ENCODE assay signal across 11 cellular contexts in genomic region chr3:49899815-49900214, GRCh38. TPM values are rescaled to one million over a fixed set of nuclear protein-coding genes. Genes with fewer than 3 reads are reported as not detected.
DNase-seq lines count a peak whose midpoint lies in the region; ATAC-seq and TF ChIP-seq lines count a peak whose summit lies in the region.
"Had no signal": no experiment of that assay in that cellular context is flagged by ENCODE, and none has a peak within 500 bp of the region (broad histone marks: within the 10 kb centered on the region; RNA-seq: fewer than 3 reads in every experiment).

No MANE protein-coding gene starts in this region.

- no peak overlapping the region for H3K9ac ChIP-seq in neuronal stem cell (ENCODE audit: low read depth, low read length, poor library complexity)

- H3K4me3 Mint-ChIP-seq in activated naive CD8-positive, alpha-beta T cell treated with anti-CD3 and anti-CD28 coated beads, Interleukin-2, amount 50 U/mL, for 24 hours, result no peak overlapping the region
- H3K4me3 Mint-ChIP-seq in activated naive CD8-positive, alpha-beta T cell treated with anti-CD3 and anti-CD28 coated beads for 36 hours, result no peak overlapping the region
- H3K4me3 Mint-ChIP-seq in endothelial cell (ENCODE audit: unreplicated experiment), result no peak overlapping the region
- no peak overlapping the region for H3K4me3 Mint-ChIP-seq in type B pancreatic cell

- H3K9me3 ChIP-seq in neuronal stem cell (replicated peaks in 1 of 2; ENCODE audit: control insufficient read depth in 2 of 2, insufficient read depth in 1 of 2, low read depth in 1 of 2, low read length in 2 of 2), result no peaks in the 10 kb centered on the region

- peaks cover 7% of the 10 kb centered on the region for H3K4me1 Mint-ChIP-seq in activated naive CD8-positive, alpha-beta T cell treated with anti-CD3 and anti-CD28 coated beads, Interleukin-2, amount 50 U/mL, for 24 hours
- H3K4me1 Mint-ChIP-seq in activated naive CD8-positive, alpha-beta T cell treated with anti-CD3 and anti-CD28 coated beads for 36 hours, result peaks cover 5% of the 10 kb centered on the region
- H3K4me1 Mint-ChIP-seq in endothelial cell (ENCODE audit: unreplicated experiment) (no peaks in the 10 kb centered on the region), type B pancreatic cell (ENCODE audit: unreplicated experiment) (no peaks in the 10 kb centered on the region)

- H2AK5ac ChIP-seq in neuronal stem cell (ENCODE audit: low read depth, low read length), result no peak overlapping the region

- H2AFZ ChIP-seq in neuronal stem cell (ENCODE audit: low read length), result no peak overlapping the region

- H2BK5ac ChIP-seq in neuronal stem cell (ENCODE audit: low read length), result no peak overlapping the region

- H3K27me3 Mint-ChIP-seq in activated naive CD8-positive, alpha-beta T cell treated with anti-CD3 and anti-CD28 coated beads, Interleukin-2, amount 50 U/mL, for 24 hours, result no peaks in the 10 kb centered on the region
- H3K27me3 Mint-ChIP-seq in activated naive CD8-positive, alpha-beta T cell treated with anti-CD3 and anti-CD28 coated beads for 36 hours, result no peaks in the 10 kb centered on the region
- H3K27me3 Mint-ChIP-seq in endothelial cell (ENCODE audit: unreplicated experiment) (peaks cover 2% of the 10 kb centered on the region), type B pancreatic cell (no peaks in the 10 kb centered on the region)

- H2BK120ac ChIP-seq in neuronal stem cell (ENCODE audit: low read depth, low read length), result no peak overlapping the region

- no CpG with 5 or more reads among the region's 5 CpGs for WGBS in neuronal stem cell (ENCODE audit: extremely low coverage in 2 of 2, insufficient read length in 2 of 2, insufficient replicate concordance in 1 of 2), 2 donors

- H3K4me3 ChIP-seq in neuronal stem cell (ENCODE audit: low read length in 2 of 2), result no peak overlapping the region

- no peak overlapping the region for H3K14ac ChIP-seq in neuronal stem cell (ENCODE audit: low read length)

- H2BK15ac ChIP-seq in neuronal stem cell (ENCODE audit: low read length), result no peak overlapping the region

- no peak overlapping the region for H3K27ac ChIP-seq in neuronal stem cell (replicated peaks; ENCODE audit: low read length)

- ATAC-seq in activated naive CD8-positive, alpha-beta T cell treated with anti-CD3 and anti-CD28 coated beads, Interleukin-2, amount 50 U/mL, for 24 hours, result no peak
- ATAC-seq in HG03378 (IDR thresholded peaks at IDR 0.05; ENCODE audit: unreplicated experiment), result no peak

- H3K36me3 ChIP-seq in neuronal stem cell (replicated peaks in 1 of 2; ENCODE audit: control insufficient read depth in 2 of 2, insufficient read depth in 2 of 2, low read length in 2 of 2), result no peaks in the 10 kb centered on the region

- H4K8ac ChIP-seq in neuronal stem cell (ENCODE audit: low read depth, low read length), result no peak overlapping the region

- no peak overlapping the region for H3K4ac ChIP-seq in neuronal stem cell (ENCODE audit: low read length)

- H3K23ac ChIP-seq in neuronal stem cell (ENCODE audit: low read depth, low read length, poor library complexity), result no peak overlapping the region

- no peak overlapping the region for H3K18ac ChIP-seq in neuronal stem cell (ENCODE audit: low read length)

- peak; percentile 17 for DNase-seq in activated naive CD8-positive, alpha-beta T cell treated with anti-CD3 and anti-CD28 coated beads, Interleukin-2, amount 50 U/mL, for 24 hours
- DNase-seq in activated naive CD8-positive, alpha-beta T cell treated with anti-CD3 and anti-CD28 coated beads for 36 hours, result no peak
- DNase-seq in NCI-H82 treated with DMSO at 0.1 percent for 48 hours (lab: John Stamatoyannopoulos, UW; ENCODE audit: unreplicated experiment) (peak; percentile 4), endothelial cell (ENCODE audit: low spot score) (peak; percentile 52), type B pancreatic cell (ENCODE audit: extremely low spot score, unreplicated experiment) (no peak), neuronal stem cell (ENCODE audit: low spot score) (no peak)
- no peak for DNase-seq in activated CD8-positive, alpha-beta memory T cell treated with anti-CD3 and anti-CD28 coated beads, Interleukin-2, amount 50 U/mL, for 4 hours
- DNase-seq: NCI-H2107 had no signal

- H3K27me3 ChIP-seq in neuronal stem cell (ENCODE audit: control insufficient read depth in 3 of 3, insufficient read depth in 3 of 3, low read depth in 1 of 3, low read length in 3 of 3), result peaks cover 0 to 2% (median 0%) of the 10 kb centered on the region in 3 experiments

- no peak overlapping the region for H3K4me2 ChIP-seq in neuronal stem cell (ENCODE audit: insufficient read depth, low read length, poor library complexity, severe bottlenecking)

- peaks cover 0 to 3% of the 10 kb centered on the region in 2 donors for H3K4me1 ChIP-seq in neuronal stem cell (ENCODE audit: control insufficient read depth in 2 of 2, insufficient read depth in 1 of 2, low read depth in 1 of 2, low read length in 2 of 2)

- no peak overlapping the region for H2BK12ac ChIP-seq in neuronal stem cell (ENCODE audit: low read length)

- no peaks in the 10 kb centered on the region for H3K9me3 Mint-ChIP-seq in activated naive CD8-positive, alpha-beta T cell treated with anti-CD3 and anti-CD28 coated beads, Interleukin-2, amount 50 U/mL, for 24 hours
- no peaks in the 10 kb centered on the region for H3K9me3 Mint-ChIP-seq in activated naive CD8-positive, alpha-beta T cell treated with anti-CD3 and anti-CD28 coated beads for 36 hours
- no peaks in the 10 kb centered on the region for H3K9me3 Mint-ChIP-seq in endothelial cell (ENCODE audit: unreplicated experiment)
- no peaks in the 10 kb centered on the region for H3K9me3 Mint-ChIP-seq in type B pancreatic cell

- no peak overlapping the region for H3K27ac Mint-ChIP-seq in activated naive CD8-positive, alpha-beta T cell treated with anti-CD3 and anti-CD28 coated beads, Interleukin-2, amount 50 U/mL, for 24 hours
- no peak overlapping the region for H3K27ac Mint-ChIP-seq in activated naive CD8-positive, alpha-beta T cell treated with anti-CD3 and anti-CD28 coated beads for 36 hours
- H3K27ac Mint-ChIP-seq in endothelial cell (ENCODE audit: unreplicated experiment) (no peak overlapping the region), type B pancreatic cell (no peak overlapping the region)

- H3K79me1 ChIP-seq in neuronal stem cell (ENCODE audit: low read depth, low read length), result no peaks in the 10 kb centered on the region

- H3K36me3 Mint-ChIP-seq in activated naive CD8-positive, alpha-beta T cell treated with anti-CD3 and anti-CD28 coated beads, Interleukin-2, amount 50 U/mL, for 24 hours (ENCODE audit: low read depth), result no peaks in the 10 kb centered on the region
- H3K36me3 Mint-ChIP-seq in activated naive CD8-positive, alpha-beta T cell treated with anti-CD3 and anti-CD28 coated beads for 36 hours, result no peaks in the 10 kb centered on the region
- H3K36me3 Mint-ChIP-seq in endothelial cell (ENCODE audit: low read depth, unreplicated experiment) (peaks cover 3% of the 10 kb centered on the region), type B pancreatic cell (no peaks in the 10 kb centered on the region)

- no peak overlapping the region for H4K91ac ChIP-seq in neuronal stem cell (ENCODE audit: low read depth, low read length, poor library complexity)

- TF ChIP-seq CTCF in endothelial cell (IDR thresholded peaks at IDR 0.05; ENCODE audit: unreplicated experiment), result peak; percentile 42
- TF ChIP-seq CTCF in type B pancreatic cell (conservative IDR thresholded peaks at IDR 0.05), result peak; percentile 66

RNA-seq across cellular contexts. Expression of gene MST1R, which starts 3.9 kb away (rescaled TPM):
- total RNA-seq in activated naive CD8-positive, alpha-beta T cell treated with anti-CD3 and anti-CD28 coated beads for 36 hours, result under 1 TPM; 0.74 to 0.76 TPM
- 0.67 TPM for total RNA-seq in endothelial cell (ENCODE audit: unreplicated experiment)
- 3.0 and 5.3 TPM in 2 replicates for total RNA-seq in type B pancreatic cell (ENCODE audit: low replicate concordance)
- polyA plus RNA-seq in neuronal stem cell (2013, experiment 1 of 2), result 0.81 TPM
- polyA plus RNA-seq in neuronal stem cell (2013, experiment 2 of 2), result 0.64 TPM

RNA-seq across cellular contexts. Expression of gene MON1A, which starts 29.8 kb away (rescaled TPM):
- total RNA-seq in activated naive CD8-positive, alpha-beta T cell treated with anti-CD3 and anti-CD28 coated beads for 36 hours, result 10 to 100 TPM; 11.7 to 12.2 TPM
- total RNA-seq in endothelial cell (ENCODE audit: unreplicated experiment), result 6.1 TPM
- total RNA-seq in type B pancreatic cell (ENCODE audit: low replicate concordance), result 8.8 and 9.2 TPM in 2 replicates
- polyA plus RNA-seq in neuronal stem cell (2013, experiment 1 of 2), result 5.6 TPM
- polyA plus RNA-seq in neuronal stem cell (2013, experiment 2 of 2), result 5.6 TPM

RNA-seq across cellular contexts. Expression of gene CAMKV, which starts 30.1 kb away (rescaled TPM):
- total RNA-seq in activated naive CD8-positive, alpha-beta T cell treated with anti-CD3 and anti-CD28 coated beads for 36 hours, result 1 to 10 TPM; 1.6 to 1.7 TPM
- total RNA-seq in endothelial cell (ENCODE audit: unreplicated experiment) (0.67 TPM), type B pancreatic cell (ENCODE audit: low replicate concordance) (1.6 and 10.6 TPM in 2 replicates)
- polyA plus RNA-seq in neuronal stem cell (2013, experiment 1 of 2), result 10.0 TPM
- polyA plus RNA-seq in neuronal stem cell (2013, experiment 2 of 2), result 9.6 TPM
- total RNA-seq: glomerular endothelial cell, skeletal muscle tissue had no signal

RNA-seq across cellular contexts. Expression of gene RBM6, which starts 40.1 kb away (rescaled TPM):
- 10 to 100 TPM; 59.5 to 64.8 TPM for total RNA-seq in activated naive CD8-positive, alpha-beta T cell treated with anti-CD3 and anti-CD28 coated beads for 36 hours
- total RNA-seq in endothelial cell (ENCODE audit: unreplicated experiment), result 76.2 TPM
- total RNA-seq in type B pancreatic cell (ENCODE audit: low replicate concordance), result 96.0 and 109 TPM in 2 replicates
- polyA plus RNA-seq in neuronal stem cell (2013, experiment 1 of 2), result 86.7 TPM
- polyA plus RNA-seq in neuronal stem cell (2013, experiment 2 of 2), result 85.7 TPM

RNA-seq across cellular contexts. Expression of gene TRAIP, which starts 43.5 kb away (rescaled TPM):
- 10 to 100 TPM; 23.0 to 23.6 TPM for total RNA-seq in activated naive CD8-positive, alpha-beta T cell treated with anti-CD3 and anti-CD28 coated beads for 36 hours
- total RNA-seq in endothelial cell (ENCODE audit: unreplicated experiment) (6.2 TPM), type B pancreatic cell (ENCODE audit: low replicate concordance) (7.5 and 23.0 TPM in 2 replicates)
- polyA plus RNA-seq in neuronal stem cell (2013, experiment 1 of 2), result 19.8 TPM
- 20.0 TPM for polyA plus RNA-seq in neuronal stem cell (2013, experiment 2 of 2)

Comparison
In these comparisons a context has a peak if more than half of its experiments do, and no peak if none do; other contexts are left out.
1. DNase-seq: peak in activated naive CD8-positive, alpha-beta T cell treated with anti-CD3 and anti-CD28 coated beads, Interleukin-2, amount 50 U/mL, for 24 hours (single experiment), NCI-H82 treated with DMSO at 0.1 percent for 48 hours (single experiment) and endothelial cell (single experiment); none in activated naive CD8-positive, alpha-beta T cell treated with anti-CD3 and anti-CD28 coated beads for 36 hours (single experiment), type B pancreatic cell (single experiment), activated CD8-positive, alpha-beta memory T cell treated with anti-CD3 and anti-CD28 coated beads, Interleukin-2, amount 50 U/mL, for 4 hours (single experiment) and neuronal stem cell (single experiment).